In genomic region chr19:3029070-3029923, GRCh38 we compare ENCODE assay signal across 8 cellular contexts. TPM values are rescaled to one million over a fixed set of nuclear protein-coding genes. Genes with fewer than 3 reads are reported as not detected.
A peak's percentile ranks its signal among the peaks of the same experiment; 100 is the strongest.
DNase-seq lines count a peak whose midpoint lies in the region; ATAC-seq, FAIRE-seq and TF ChIP-seq lines count a peak whose summit lies in the region.

TSS of gene TLE2 (minus strand) at chr19:3029280. CDS start at chr19:3028904, 376 bp downstream.

- H3K9ac ChIP-seq in kidney (ENCODE audit: low read length in 2 of 2) = peak within 1 kb of the TSS in 1 of 2 donors; percentile 51

- no peaks in the 10 kb centered on the region for H3K9me3 Mint-ChIP-seq in activated CD4-positive, alpha-beta T cell treated with anti-CD3 and anti-CD28 coated beads, Interleukin-2, amount 10 ng/mL, durations not matched to agents 7 days and 5 days

- H3K4me1 Mint-ChIP-seq in activated CD4-positive, alpha-beta T cell treated with anti-CD3 and anti-CD28 coated beads, Interleukin-2, amount 10 ng/mL, durations not matched to agents 7 days and 5 days = peaks cover 22% of the 10 kb centered on the region

- no peak for DNase-seq in activated CD4-positive, alpha-beta T cell treated with anti-CD3 and anti-CD28 coated beads, Interleukin-2, amount 10 ng/mL, durations not matched to agents 7 days and 5 days
- DNase-seq in activated CD4-positive, alpha-beta T cell treated with anti-CD3 and anti-CD28 coated beads, Interleukin-2, amount 50 U/mL, for 4 hours = no peak
- DNase-seq in astrocyte of the cerebellum (ENCODE audit: low read depth) (no peak), kidney (no peak), testis (no peak), GM19238 (ENCODE audit: insufficient read length, low spot score) (no peak), GM12892 (ENCODE audit: insufficient read length) (no peak)

- H3K4me1 ChIP-seq in kidney (ENCODE audit: control insufficient read depth in 1 of 2, insufficient read depth in 1 of 2, low read depth in 1 of 2, low read length in 2 of 2) (peaks cover 0 to 6% of the 10 kb centered on the region in 2 donors), testis (peaks cover 15% of the 10 kb centered on the region)

- ATAC-seq in GM21737 (IDR thresholded peaks at IDR 0.05; ENCODE audit: unreplicated experiment) = no peak

- TF ChIP-seq CTCF in astrocyte of the cerebellum (IDR thresholded peaks at IDR 0.05; ENCODE audit: low read depth, low read length, missing control alignments) = no peak
- TF ChIP-seq CTCF in kidney (IDR thresholded peaks at IDR 0.05; ENCODE audit: borderline replicate concordance, extremely low read depth, insufficient read depth) = no peak
- no peak for TF ChIP-seq CTCF in testis (IDR thresholded peaks at IDR 0.05)

- POLR2A ChIA-PET in activated CD4-positive, alpha-beta T cell treated with anti-CD3 and anti-CD28 coated beads, Interleukin-2, amount 10 ng/mL, durations not matched to agents 7 days and 5 days (lab: Charles Lee) = no interaction called here

- no peaks in the 10 kb centered on the region for H3K27me3 ChIP-seq in testis

- no peaks in the 10 kb centered on the region for H3K36me3 Mint-ChIP-seq in activated CD4-positive, alpha-beta T cell treated with anti-CD3 and anti-CD28 coated beads, Interleukin-2, amount 10 ng/mL, durations not matched to agents 7 days and 5 days (ENCODE audit: low read depth)

- TF ChIP-seq POLR2A in testis (IDR thresholded peaks at IDR 0.05) = no peak
- TF ChIP-seq POLR2A in GM12892 (IDR thresholded peaks at IDR 0.05; ENCODE audit: low read depth, low read length) = no peak

- H3K27ac ChIP-seq in kidney (ENCODE audit: low read depth in 2 of 2, low read length in 2 of 2) (no peak within 1 kb of the TSS), testis (peak within 1 kb of the TSS; percentile 1 to 66)

- FAIRE-seq in kidney (lab: Jason Lieb, UNC) (no peak), GM12892 (lab: Jason Lieb, UNC) (no peak)

- CTCF ChIA-PET in activated CD4-positive, alpha-beta T cell treated with anti-CD3 and anti-CD28 coated beads, Interleukin-2, amount 10 ng/mL, durations not matched to agents 7 days and 5 days (lab: Charles Lee) = no interaction called here

- peak within 1 kb of the TSS; percentile 44 for H3K4me3 ChIP-seq in astrocyte of the cerebellum (ENCODE audit: low read depth, low read length)
- H3K4me3 ChIP-seq in kidney (ENCODE audit: low read length in 2 of 2) = peak within 1 kb of the TSS in 1 of 2 donors; percentile 57
- H3K4me3 ChIP-seq in testis = peak within 1 kb of the TSS; percentile 58 to 69

- H3K36me3 ChIP-seq in kidney (ENCODE audit: control insufficient read depth in 1 of 2, insufficient read depth in 2 of 2, low read length in 2 of 2) = no peaks in the 10 kb centered on the region
- H3K36me3 ChIP-seq in testis (ENCODE audit: low read depth, missing control alignments) = no peaks in the 10 kb centered on the region

- H3K4me3 Mint-ChIP-seq in activated CD4-positive, alpha-beta T cell treated with anti-CD3 and anti-CD28 coated beads, Interleukin-2, amount 10 ng/mL, durations not matched to agents 7 days and 5 days = peak within 1 kb of the TSS; percentile 51

- in situ Hi-C loops in astrocyte of the cerebellum (cut with HindIII; ENCODE audit: low sequenced_read_pairs) = no loop called here

- H3K27ac Mint-ChIP-seq in activated CD4-positive, alpha-beta T cell treated with anti-CD3 and anti-CD28 coated beads, Interleukin-2, amount 10 ng/mL, durations not matched to agents 7 days and 5 days = no peak within 1 kb of the TSS

- intact Hi-C loops in kidney (cut with DNase I) (no loop called here), testis (cut with DNase I; ENCODE audit: low total_unique reads) (no loop called here)

- H3K9me3 ChIP-seq in kidney (ENCODE audit: control insufficient read depth in 1 of 2, low read length in 2 of 2) (no peaks in the 10 kb centered on the region), testis (no peaks in the 10 kb centered on the region)

- H3K27me3 Mint-ChIP-seq in activated CD4-positive, alpha-beta T cell treated with anti-CD3 and anti-CD28 coated beads, Interleukin-2, amount 10 ng/mL, durations not matched to agents 7 days and 5 days = peaks cover 59% of the 10 kb centered on the region

- WGBS in testis, 2 donors = 11 to 26% methylated on average over 4 to 18 of the region's 85 CpGs

RNA-seq across cellular contexts. Expression of gene TLE2, which starts in this region (rescaled TPM):
- total RNA-seq in activated CD4-positive, alpha-beta T cell treated with anti-CD3 and anti-CD28 coated beads, Interleukin-2, amount 10 ng/mL, durations not matched to agents 7 days and 5 days = under 1 TPM; 0.99 to 1.00 TPM
- total RNA-seq in kidney = 76.6 TPM
- 28.2 TPM for polyA plus RNA-seq in kidney (ENCODE audit: insufficient read depth, low read depth, low replicate concordance)
- 10 to 100 TPM; 70.5 to 76.6 TPM for total RNA-seq in testis
- 30.2 TPM for polyA plus RNA-seq in testis (ENCODE audit: insufficient read depth, low read depth, low replicate concordance)
- 0.32 TPM for polyA plus RNA-seq in GM12892 (2012; ENCODE audit: missing spikeins)

Comparison
In these comparisons a context has a peak if more than half of its experiments do, and no peak if none do; other contexts are left out.
1. RNA of gene TLE2 (total RNA-seq): 76.6 TPM in kidney (single experiment) and 70.5 to 76.6 TPM in testis; 0.99 to 1.00 TPM in activated CD4-positive, alpha-beta T cell treated with anti-CD3 and anti-CD28 coated beads, Interleukin-2, amount 10 ng/mL, durations not matched to agents 7 days and 5 days; every median in the first group is over 10 times any median in the second.
2. H3K27ac ChIP-seq: peak in testis (2 of 2); none in kidney (0 of 2).